ENCODE assay signal across 13 cellular contexts in the genomic region with DNA sequence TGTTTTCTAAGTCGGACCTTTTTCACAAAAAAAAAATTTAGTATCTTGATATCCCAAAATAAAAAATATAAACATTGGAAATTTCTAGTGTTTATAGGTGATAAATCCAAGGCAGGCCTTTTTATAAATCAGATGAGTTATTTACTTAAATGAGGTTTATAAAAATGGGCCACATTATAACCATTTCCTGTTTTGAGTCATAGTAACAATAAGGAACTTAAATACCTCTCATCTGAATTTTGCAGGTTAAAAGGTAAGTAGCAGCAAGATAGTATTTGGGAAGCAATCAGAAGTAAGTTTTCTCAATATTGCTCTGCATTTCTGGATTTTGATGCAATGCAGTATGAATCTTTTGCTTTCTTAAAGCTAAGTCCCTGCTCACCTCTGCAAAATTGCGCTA. TPM values are rescaled to one million over a fixed set of nuclear protein-coding genes. Genes with fewer than 3 reads are reported as not detected.
DNase-seq lines count a peak whose midpoint lies in the region; ATAC-seq and TF ChIP-seq lines count a peak whose summit lies in the region.
"Had no signal": no experiment of that assay in that cellular context is flagged by ENCODE, and none has a peak within 500 bp of the region (broad histone marks: within the 10 kb centered on the region; RNA-seq: fewer than 3 reads in every experiment).

No MANE protein-coding gene starts in this region.

- no peaks in the 10 kb centered on the region for H3K36me3 ChIP-seq in stomach
- H3K36me3 ChIP-seq in suprapubic skin = no peaks in the 10 kb centered on the region

- no peak for TF ChIP-seq EP300 in stomach (IDR thresholded peaks at IDR 0.05)
- no peak for TF ChIP-seq EP300 in suprapubic skin (IDR thresholded peaks at IDR 0.05)

- 70 to 81% (median 78%) methylated on average over 2 of the region's 2 CpGs for WGBS in stomach, 5 donors
- WGBS in suprapubic skin = 63% methylated on average over 2 of the region's 2 CpGs

- H3K4me1 ChIP-seq in stomach (peaks cover 61 to 86% (median 73%) of the 10 kb centered on the region in 4 donors), suprapubic skin (peaks cover 67% of the 10 kb centered on the region)

- no peak for DNase-seq in activated T-cell treated with anti-CD3 and anti-CD28 coated beads, Interleukin-2, amount 50 U/mL, for 72 hours
- DNase-seq in activated T-cell treated with anti-CD3 and anti-CD28 coated beads, Interleukin-2, amount 50 U/mL, for 1 hour = no peak
- DNase-seq in RWPE1 (ENCODE audit: low spot score) (no peak), epithelial cell of prostate (ENCODE audit: low read depth, low spot score) (no peak), stomach (no peak), Kasumi-1 (lab: John Stamatoyannopoulos, UW) (no peak), GM10248 (ENCODE audit: extremely low spot score) (no peak), suprapubic skin (ENCODE audit: low spot score in 2 of 2) (no peak)
- DNase-seq: ACHN, activated gamma-delta T cell treated with Interleukin-2 at 50 U/mL for 16 hours, NCI-H1105 treated with DMSO at 0.1 percent for 48 hours, NCI-H446 had no signal

- ATAC-seq in activated T-cell treated with anti-CD3 and anti-CD28 coated beads, Interleukin-2, amount 50 U/mL, for 72 hours (replicated peaks in 1 of 2) = no peak
- ATAC-seq: esophagus mucosa had no signal

- no peaks in the 10 kb centered on the region for H3K9me3 ChIP-seq in stomach
- no peaks in the 10 kb centered on the region for H3K9me3 ChIP-seq in suprapubic skin

- H3K36me3 Mint-ChIP-seq in activated T-cell treated with anti-CD3 and anti-CD28 coated beads, Interleukin-2, amount 50 U/mL, for 72 hours (ENCODE audit: insufficient read depth in 2 of 2) = no peaks in the 10 kb centered on the region

- H3K27me3 ChIP-seq in stomach (no peaks in the 10 kb centered on the region), suprapubic skin (no peaks in the 10 kb centered on the region)

- peak overlapping the region in 1 of 2 donors; percentile 74 for H3K4me3 Mint-ChIP-seq in activated T-cell treated with anti-CD3 and anti-CD28 coated beads, Interleukin-2, amount 50 U/mL, for 72 hours

- no peak overlapping the region for H3K4me3 ChIP-seq in stomach
- no peak overlapping the region for H3K4me3 ChIP-seq in suprapubic skin

- TF ChIP-seq CTCF in RWPE1 (conservative IDR thresholded peaks at IDR 0.05; ENCODE audit: low read depth) (no peak), stomach (IDR thresholded peaks at IDR 0.05) (no peak), GM10248 (IDR thresholded peaks at IDR 0.05; ENCODE audit: control extremely low read depth, extremely low read depth, low read depth, missing control alignments) (no peak), suprapubic skin (IDR thresholded peaks at IDR 0.05) (no peak)

- peak overlapping the region; percentile 69 for H3K27ac Mint-ChIP-seq in activated T-cell treated with anti-CD3 and anti-CD28 coated beads, Interleukin-2, amount 50 U/mL, for 72 hours

- no peaks in the 10 kb centered on the region for H3K27me3 Mint-ChIP-seq in activated T-cell treated with anti-CD3 and anti-CD28 coated beads, Interleukin-2, amount 50 U/mL, for 72 hours (ENCODE audit: low read depth)

- TF ChIP-seq POLR2A in stomach (IDR thresholded peaks at IDR 0.05) (no peak), suprapubic skin (IDR thresholded peaks at IDR 0.05) (no peak)

- H3K4me1 Mint-ChIP-seq in activated T-cell treated with anti-CD3 and anti-CD28 coated beads, Interleukin-2, amount 50 U/mL, for 72 hours (ENCODE audit: low read depth) = peaks cover 8% of the 10 kb centered on the region

- POLR2A ChIA-PET in RWPE1 (lab: Yijun Ruan, JAX; ENCODE audit: low non-redundant PET) = no interaction called here
- POLR2A ChIA-PET in GM10248 (lab: Yijun Ruan, JAX) = no interaction called here

- intact Hi-C loops in stomach (cut with DNase I; ENCODE audit: low total_unique reads) = no loop called here

- H3K9me3 Mint-ChIP-seq in activated T-cell treated with anti-CD3 and anti-CD28 coated beads, Interleukin-2, amount 50 U/mL, for 72 hours = no peaks in the 10 kb centered on the region

- H3K27ac ChIP-seq in RWPE1 (peak overlapping the region; percentile 58), epithelial cell of prostate (peak overlapping the region; percentile 80), stomach (peak overlapping the region in 3 of 5 donors; percentile 83 to 99 (median 99)), suprapubic skin (no peak overlapping the region)

- CTCF ChIA-PET in RWPE1 (lab: Yijun Ruan, JAX) = interaction anchor here (0.5 to 0.6 kb wide), 2 partner anchors 46 to 78 kb away, joined by 3 to 4 read pairs; no protein-coding TSS in a partner anchor
- CTCF ChIA-PET in GM10248 (lab: Yijun Ruan, JAX) = interaction anchor here (0.8 to 1.4 kb wide), 2 partner anchors 19 to 136 kb away, joined by 3 read pairs; no protein-coding TSS in a partner anchor

RNA-seq across cellular contexts. Expression of a gene that starts 3.9 kb away (rescaled TPM):
- total RNA-seq in activated T-cell treated with anti-CD3 and anti-CD28 coated beads, Interleukin-2, amount 50 U/mL, for 72 hours = 100 to 1,000 TPM; 289 to 304 TPM
- total RNA-seq in stomach (100 to 1,000 TPM; 272 to 726 (median 399) TPM), suprapubic skin (100 to 1,000 TPM; 251 to 476 (median 354) TPM)
- polyA plus RNA-seq in stomach = 100 to 1,000 TPM in 1 of 3 donors, 10 to 100 TPM in 2; 41.4 to 104 (median 49.0) TPM

RNA-seq across cellular contexts. Expression of a gene that starts 51.8 kb away (rescaled TPM):
- total RNA-seq in activated T-cell treated with anti-CD3 and anti-CD28 coated beads, Interleukin-2, amount 50 U/mL, for 72 hours = 10 to 100 TPM; 45.8 to 59.0 TPM
- total RNA-seq in stomach = 10 to 100 TPM; 12.7 to 33.5 (median 23.9) TPM
- polyA plus RNA-seq in stomach = 10 to 100 TPM; 10.3 to 14.7 (median 10.8) TPM
- 10 to 100 TPM; 27.5 to 39.6 (median 28.5) TPM for total RNA-seq in suprapubic skin
